ENCODE assay signal across 23 cellular contexts in the genomic region with DNA sequence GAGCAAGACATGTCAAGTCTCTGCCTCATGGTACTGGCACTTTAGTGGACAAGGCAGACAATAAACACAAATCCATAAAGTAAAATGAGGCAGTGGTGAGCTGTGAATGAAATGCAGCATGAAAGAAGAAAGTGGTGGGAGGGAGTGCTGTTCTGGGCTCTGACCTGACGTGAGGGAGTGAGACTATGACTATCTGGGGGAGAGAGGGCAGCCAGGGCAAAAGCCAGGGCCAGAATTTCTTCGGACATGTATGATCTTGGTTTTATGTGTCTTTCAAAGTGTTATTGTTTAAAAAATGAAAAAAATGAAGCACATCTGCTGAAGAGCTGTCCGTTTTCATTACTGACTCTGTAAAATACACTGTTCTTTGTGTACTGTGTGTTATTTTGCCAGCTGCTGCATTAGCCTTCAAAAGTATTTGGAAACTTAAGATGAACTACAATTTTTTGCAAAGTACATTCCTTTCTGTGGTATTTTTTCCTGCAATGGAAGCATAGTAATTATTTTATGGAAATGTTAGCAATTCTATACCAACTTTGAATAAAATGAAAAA.
DNase-seq lines count a peak whose midpoint lies in the region; ATAC-seq, FAIRE-seq and TF ChIP-seq lines count a peak whose summit lies in the region.
"Had no signal": no experiment of that assay in that cellular context is flagged by ENCODE, and none has a peak within 500 bp of the region (broad histone marks: within the 10 kb centered on the region; RNA-seq: fewer than 3 reads in every experiment).

No MANE protein-coding gene starts in this region.

- no peak overlapping the region for H3K4me3 Mint-ChIP-seq in nephron
- H3K4me3 Mint-ChIP-seq: CD4-positive, alpha-beta T cell; IgD-negative memory B cell had no signal

- TF ChIP-seq RAD21 in IMR-90 (IDR thresholded peaks at IDR 0.05; ENCODE audit: low read length) (no peak), H1 (IDR thresholded peaks at IDR 0.05 in 1 of 2, conservative IDR thresholded peaks at IDR 0.05 in 1 of 2; ENCODE audit: low read depth in 2 of 2, low read length in 2 of 2) (no peak)

- peaks cover 27% of the 10 kb centered on the region for H3K4me1 Mint-ChIP-seq in nephron
- H3K4me1 Mint-ChIP-seq: IgD-negative memory B cell had no signal

- H3K4me3 ChIP-seq in IMR-90 (ENCODE audit: insufficient read depth, low read depth, low read length) (no peak overlapping the region), H1 (ENCODE audit: extremely low read depth in 1 of 4, insufficient read depth in 2 of 4, low read depth in 3 of 4, low read length in 4 of 4) (no peak overlapping the region)
- H3K4me3 ChIP-seq: BLaER1, SJSA1 had no signal

- H2AK5ac ChIP-seq in IMR-90 (ENCODE audit: low read depth, low read length) (no peak overlapping the region), H1 (ENCODE audit: low read depth, low read length) (no peak overlapping the region)

- H2BK120ac ChIP-seq in IMR-90 (ENCODE audit: low read depth, low read length) (no peak overlapping the region), H1 (replicated peaks; ENCODE audit: low read depth, low read length) (no peak overlapping the region)

- H3K9me3 ChIP-seq in IMR-90 (ENCODE audit: control insufficient read depth, insufficient read depth, low read length) (no peaks in the 10 kb centered on the region), H1 (ENCODE audit: insufficient read depth in 2 of 2, low read depth in 1 of 2, low read length in 1 of 2) (no peaks in the 10 kb centered on the region)
- H3K9me3 ChIP-seq: BLaER1, SJSA1 had no signal

- CTCF ChIA-PET in IMR-90 (lab: Yijun Ruan, JAX): no interaction called here
- CTCF ChIA-PET in H1 (lab: Charles Lee; ENCODE audit: partially characterized antibody): interaction anchor here (0.9 to 2.3 kb wide), 4 partner anchors 10 to 52 kb away, joined by 3 to 8 read pairs (median 4); no protein-coding TSS in a partner anchor

- H2BK20ac ChIP-seq in IMR-90 (ENCODE audit: low read depth, low read length): no peak overlapping the region
- no peak overlapping the region for H2BK20ac ChIP-seq in H1 (ENCODE audit: low read length)

- H2AK9ac ChIP-seq in IMR-90 (replicated peaks; ENCODE audit: low read depth, low read length, poor library complexity): no peak overlapping the region

- H3K4me2 ChIP-seq in IMR-90 (ENCODE audit: low read depth, low read length): no peak overlapping the region
- no peak overlapping the region for H3K4me2 ChIP-seq in H1 (ENCODE audit: insufficient read depth in 1 of 2, low read depth in 2 of 2, low read length in 2 of 2)
- H3K4me2 ChIP-seq: BLaER1 had no signal

- H3K27me3 ChIP-seq in IMR-90 (ENCODE audit: control insufficient read depth, insufficient read depth, low read length): peaks cover 15% of the 10 kb centered on the region
- H3K27me3 ChIP-seq in H1 (replicated peaks in 1 of 4; ENCODE audit: control insufficient read depth in 3 of 4, extremely low read depth in 1 of 4, insufficient read depth in 3 of 4, low read length in 3 of 4): no peaks in the 10 kb centered on the region
- H3K27me3 ChIP-seq: BLaER1, SJSA1 had no signal

- H3K18ac ChIP-seq in IMR-90 (ENCODE audit: low read depth, low read length): no peak overlapping the region
- H3K18ac ChIP-seq in H1 (ENCODE audit: extremely low read depth, low read length): no peak overlapping the region

- H2BK12ac ChIP-seq in H1 (ENCODE audit: low read depth, low read length): no peak overlapping the region

- in situ Hi-C loops in IMR-90 (cut with MboI; ENCODE audit: low sequenced_read_pairs): no loop called here

- dilution Hi-C loops in IMR-90 (cut with HindIII; ENCODE audit: low sequenced_read_pairs, unreplicated experiment): no loop called here

- H3K56ac ChIP-seq in IMR-90 (ENCODE audit: extremely low read depth, insufficient read depth, low read length) (no peak overlapping the region), H1 (replicated peaks; ENCODE audit: insufficient read length, low read depth, low read length) (no peak overlapping the region)

- H3K79me1 ChIP-seq in IMR-90 (ENCODE audit: low read depth in 1 of 2, low read length in 2 of 2): no peaks in the 10 kb centered on the region
- H3K79me1 ChIP-seq in H1 (ENCODE audit: low read depth, low read length): no peaks in the 10 kb centered on the region

- no peaks in the 10 kb centered on the region for H3K23me2 ChIP-seq in H1 (ENCODE audit: low read depth, low read length)

- intact Hi-C loops in IMR-90 (cut with micrococcal nuclease): no loop called here
- intact Hi-C loops in Right ventricle myocardium superior (cut with DNase I): no loop called here

- H4K5ac ChIP-seq in IMR-90 (ENCODE audit: low read depth, low read length) (no peak overlapping the region), H1 (ENCODE audit: insufficient read length, low read depth, low read length) (no peak overlapping the region)

- H3K4ac ChIP-seq in IMR-90 (ENCODE audit: low read depth, low read length): no peak overlapping the region
- no peak overlapping the region for H3K4ac ChIP-seq in H1 (replicated peaks; ENCODE audit: insufficient read length, low read depth, low read length)

- WGBS in IMR-90 (ENCODE audit: extremely low coverage in 2 of 2, insufficient read length in 1 of 2), 2 experiments: 0% methylated on average over 2 of the region's 3 CpGs; no CpG with 5 or more reads in 1 of the 2 experiments
- WGBS in H1 (ENCODE audit: extremely low coverage in 1 of 2, insufficient coverage in 1 of 2, insufficient read length in 1 of 2, insufficient replicate concordance in 2 of 2, low coverage in 1 of 2, low lambda C conversion rate in 2 of 2, missing lambda C conversion rate in 1 of 2), 2 experiments: 85% methylated on average over 3 of the region's 3 CpGs; no CpG with 5 or more reads in 1 of the 2 experiments

- no peak overlapping the region for H3K9ac ChIP-seq in IMR-90 (ENCODE audit: low read depth, low read length)
- no peak overlapping the region for H3K9ac ChIP-seq in H1 (replicated peaks in 1 of 4; ENCODE audit: extremely low read depth in 1 of 4, low read depth in 3 of 4, low read length in 3 of 4)
- H3K9ac ChIP-seq: BLaER1 had no signal

- H3K36me3 Mint-ChIP-seq in nephron (ENCODE audit: low read depth): no peaks in the 10 kb centered on the region

- no peak overlapping the region for H4K8ac ChIP-seq in IMR-90 (ENCODE audit: low read depth in 2 of 2, low read length in 2 of 2)
- H4K8ac ChIP-seq in H1 (ENCODE audit: extremely low read depth, insufficient read depth, low read length): no peak overlapping the region

- peaks cover under 1% of the 10 kb centered on the region for H3K9me3 Mint-ChIP-seq in nephron
- H3K9me3 Mint-ChIP-seq: CD4-positive, alpha-beta T cell had no signal

- no peak overlapping the region for H2BK5ac ChIP-seq in IMR-90 (ENCODE audit: low read depth, low read length, poor library complexity, severe bottlenecking)
- no peak overlapping the region for H2BK5ac ChIP-seq in H1 (ENCODE audit: low read depth, low read length)

- H3K79me2 ChIP-seq in H1 (ENCODE audit: control insufficient read depth in 1 of 2, insufficient read depth in 2 of 2, low read length in 2 of 2): no peaks in the 10 kb centered on the region

- TF ChIP-seq CTCF in IMR-90 (conservative IDR thresholded peaks at IDR 0.05; ENCODE audit: low read depth, low read length) (no peak), H1 (IDR thresholded peaks at IDR 0.05; ENCODE audit: control extremely low read depth in 1 of 3, insufficient read depth in 1 of 3, low read depth in 1 of 3, low read length in 3 of 3) (no peak), nephron (IDR thresholded peaks at IDR 0.05; ENCODE audit: unreplicated experiment in 3 of 3) (no peak)

- FAIRE-seq in H1 (lab: Jason Lieb, UNC) (peak; percentile 39), RCC 7860 (lab: Jason Lieb, UNC) (no peak)
- FAIRE-seq: GM18507 had no signal

- peak; percentile 44; the same call in 1 of the 2 replicates for ATAC-seq in IMR-90 (ENCODE audit: low read depth)
- ATAC-seq in HG02571 (IDR thresholded peaks at IDR 0.05; ENCODE audit: unreplicated experiment): no peak
- no peak for ATAC-seq in Right ventricle myocardium superior (ENCODE audit: poor library complexity)
- ATAC-seq: HCT116, Panc1 had no signal

- H3K23ac ChIP-seq in IMR-90 (ENCODE audit: low read depth, low read length): no peak overlapping the region
- no peak overlapping the region for H3K23ac ChIP-seq in H1 (ENCODE audit: insufficient read length)

- peak overlapping the region; percentile 62 to 76 (median 68) for H3K27ac Mint-ChIP-seq in nephron
- H3K27ac Mint-ChIP-seq: CD4-positive, alpha-beta T cell had no signal

- no peak overlapping the region for H2BK15ac ChIP-seq in IMR-90 (ENCODE audit: low read depth, low read length)
- no peak overlapping the region for H2BK15ac ChIP-seq in H1 (ENCODE audit: low read length)

- H4K20me1 ChIP-seq in IMR-90 (ENCODE audit: insufficient read depth, low read length) (no peaks in the 10 kb centered on the region), H1 (replicated peaks in 1 of 2; ENCODE audit: control insufficient read depth in 1 of 2, insufficient read depth in 2 of 2, low read length in 2 of 2) (no peaks in the 10 kb centered on the region)
- H4K20me1 ChIP-seq: BLaER1 had no signal

- H3K27me3 Mint-ChIP-seq in nephron (ENCODE audit: low read depth): no peaks in the 10 kb centered on the region

- H4K91ac ChIP-seq in IMR-90 (ENCODE audit: insufficient read depth, low read depth, low read length): no peak overlapping the region
- H4K91ac ChIP-seq in H1 (replicated peaks; ENCODE audit: insufficient read length, low read length): no peak overlapping the region

- H3K36me3 ChIP-seq in IMR-90 (ENCODE audit: control insufficient read depth, insufficient read depth, low read length): no peaks in the 10 kb centered on the region
- no peaks in the 10 kb centered on the region for H3K36me3 ChIP-seq in H1 (ENCODE audit: control insufficient read depth in 2 of 4, insufficient read depth in 4 of 4, low read length in 3 of 4)
- H3K36me3 ChIP-seq: BLaER1, SJSA1 had no signal

- DNase-seq in IMR-90 (no peak), H1 (ENCODE audit: low read depth in 1 of 2, low spot score in 2 of 2) (no peak), Right ventricle myocardium superior (no peak), RCC 7860 (ENCODE audit: low spot score) (no peak)
- no peak for DNase-seq in activated CD4-positive, alpha-beta T cell treated with anti-CD3 and anti-CD28 coated beads for 48 hours
- DNase-seq: CD4-positive, alpha-beta T cell; DND-41; GOT3; Karpas-422; NCI-H1417; NCI-H1694 treated with DMSO at 0.1 percent for 48 hours; NCI-H2081 treated with DMSO at 0.1 percent for 48 hours; NCI-H2171 treated with DMSO at 0.1 percent for 48 hours; NCI-H524 treated with DMSO at 0.1 percent for 48 hours; NCI-H82 had no signal

- TF ChIP-seq POLR2A in IMR-90 (IDR thresholded peaks at IDR 0.05; ENCODE audit: low read depth, low read length) (no peak), H1 (IDR thresholded peaks at IDR 0.05; ENCODE audit: control extremely low read depth in 1 of 2, low read depth in 2 of 2, low read length in 2 of 2) (no peak)

- no peaks in the 10 kb centered on the region; the same call in 1 of the 2 replicates for H3K9me1 ChIP-seq in IMR-90 (ENCODE audit: insufficient read depth, low read length)

- POLR2A ChIA-PET in IMR-90 (lab: Charles Lee; ENCODE audit: unreplicated experiment) (no interaction called here), H1 (lab: Charles Lee; ENCODE audit: partially characterized antibody) (no interaction called here)

- H3K4me1 ChIP-seq in IMR-90 (ENCODE audit: control insufficient read depth, insufficient read depth, low read length): no peaks in the 10 kb centered on the region
- H3K4me1 ChIP-seq in H1 (replicated peaks in 1 of 4; ENCODE audit: control insufficient read depth in 3 of 4, insufficient read depth in 4 of 4, low read length in 3 of 4): peaks cover 0 to 2% (median 0%) of the 10 kb centered on the region in 4 experiments; a peak in 2 of 7 replicates
- H3K4me1 ChIP-seq: BLaER1, SJSA1 had no signal

- H3K27ac ChIP-seq in IMR-90 (ENCODE audit: insufficient read depth, low read length) (no peak overlapping the region), H1 (ENCODE audit: low read depth, low read length) (no peak overlapping the region)
- H3K27ac ChIP-seq: BLaER1, SJSA1 had no signal

- BruUV-seq in IMR-90 (replicated peaks; lab: Mats Ljungman, UMichigan): no TSS peak

- 0 out of 2 replicates have a peak overlapping the region, but pooled peaks have one; percentile 21 for H3K14ac ChIP-seq in IMR-90 (replicated peaks; ENCODE audit: low read depth, low read length)
- no peak overlapping the region for H3K14ac ChIP-seq in H1 (ENCODE audit: insufficient read length)

- no peak for TF ChIP-seq EP300 in H1 (IDR thresholded peaks at IDR 0.05; ENCODE audit: borderline replicate concordance in 1 of 2, low read depth in 2 of 2, low read length in 2 of 2)

- H2AFZ ChIP-seq in IMR-90 (replicated peaks; ENCODE audit: low read length, poor library complexity) (peak overlapping the region; percentile 66), H1 (ENCODE audit: low read length) (no peak overlapping the region)
